In the genomic region with DNA sequence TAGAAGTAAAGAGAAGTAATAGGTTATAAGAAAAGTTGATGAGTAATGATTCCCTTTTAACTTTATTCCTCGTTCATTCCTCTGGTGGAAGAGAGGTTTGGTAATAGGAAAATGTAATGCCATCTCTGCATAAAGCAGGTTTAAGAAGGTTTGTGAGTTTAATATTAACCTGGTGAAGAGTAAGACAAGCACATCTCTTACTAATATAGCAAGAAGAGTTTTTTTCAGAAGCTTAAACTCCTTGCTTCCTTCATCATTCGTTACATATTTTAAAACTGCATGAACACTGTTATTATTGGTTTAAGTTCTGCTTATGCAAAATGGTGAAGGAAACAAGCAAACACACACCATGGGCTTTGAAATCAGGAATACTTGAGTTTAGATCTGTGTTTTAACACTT, we compare ENCODE assay signal across 1 cellular context.
TF ChIP-seq lines count a peak whose summit lies in the region.

No MANE protein-coding gene starts in this region.

TF ChIP-seq in IMR-90, 13 proteins besides CTCF, POLR2A, EP300 and RAD21:
- no peak for TF ChIP-seq RCOR1 (IDR thresholded peaks at IDR 0.05; ENCODE audit: insufficient replicate concordance, low read length)
- TF ChIP-seq CHD1 (IDR thresholded peaks at IDR 0.05; ENCODE audit: low read depth, low read length): no peak
- TF ChIP-seq RFX5 (IDR thresholded peaks at IDR 0.05; ENCODE audit: low read depth, low read length): no peak
- TF ChIP-seq, protein P1, sequence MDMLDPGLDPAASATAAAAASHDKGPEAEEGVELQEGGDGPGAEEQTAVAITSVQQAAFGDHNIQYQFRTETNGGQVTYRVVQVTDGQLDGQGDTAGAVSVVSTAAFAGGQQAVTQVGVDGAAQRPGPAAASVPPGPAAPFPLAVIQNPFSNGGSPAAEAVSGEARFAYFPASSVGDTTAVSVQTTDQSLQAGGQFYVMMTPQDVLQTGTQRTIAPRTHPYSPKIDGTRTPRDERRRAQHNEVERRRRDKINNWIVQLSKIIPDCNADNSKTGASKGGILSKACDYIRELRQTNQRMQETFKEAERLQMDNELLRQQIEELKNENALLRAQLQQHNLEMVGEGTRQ (IDR thresholded peaks at IDR 0.05; ENCODE audit: low read depth, low read length): no peak
- TF ChIP-seq CEBPB (IDR thresholded peaks at IDR 0.05; ENCODE audit: low read depth, low read length): no peak
- TF ChIP-seq MAZ (IDR thresholded peaks at IDR 0.05; ENCODE audit: borderline replicate concordance, low read depth, low read length): no peak
- no peak for TF ChIP-seq BHLHE40 (IDR thresholded peaks at IDR 0.05; ENCODE audit: low read depth, low read length)
- no peak for TF ChIP-seq FOS (IDR thresholded peaks at IDR 0.05; ENCODE audit: low read depth, low read length)
- no peak for TF ChIP-seq SMC3 (IDR thresholded peaks at IDR 0.05; ENCODE audit: low read depth, low read length)
- TF ChIP-seq MAFK (IDR thresholded peaks at IDR 0.05; ENCODE audit: low read depth, low read length): no peak
